Comparison of ENCODE assay signal across 16 cellular contexts in genomic region chr1:14215151-14215550, GRCh38.
"Had no signal": no experiment of that assay in that cellular context is flagged by ENCODE, and none has a peak within 500 bp of the region (broad histone marks: within the 10 kb centered on the region; RNA-seq: fewer than 3 reads in every experiment).

No MANE protein-coding gene starts in this region.

- H3K4me3 ChIP-seq: cardiac muscle cell, esophagus squamous epithelium, heart left ventricle, thoracic aorta had no signal

- ATAC-seq: activated CD4-positive, CD25-positive, alpha-beta regulatory T cell treated with anti-CD3 and anti-CD28 coated beads, Interleukin-2, amount 50 U/mL, for 24 hours; activated CD8-positive, alpha-beta T cell treated with anti-CD3 and anti-CD28 coated beads, Interleukin-2, amount 10 ng/mL, durations not matched to agents 7 days and 5 days; activated T-cell treated with anti-CD3 and anti-CD28 coated beads, Interleukin-2, amount 50 U/mL, for 4 hours; heart left ventricle; natural killer cell; sciatic nerve; stimulated activated memory B cell treated with anti-CD40 and anti-IgM and Interleukin-4, amounts not matched to agents 10 μg/mL and 1 μg/mL and 100 μg/mL, for 72 hours had no signal

- FAIRE-seq: frontal cortex had no signal

- DNase-seq: activated CD4-positive, alpha-beta T cell treated with anti-CD3 and anti-CD28 coated beads, Interleukin-2, amount 10 ng/mL, durations not matched to agents 7 days and 5 days; activated CD8-positive, alpha-beta T cell treated with anti-CD3 and anti-CD28 coated beads, Interleukin-2, amount 10 ng/mL, durations not matched to agents 7 days and 5 days; activated effector memory CD4-positive, alpha-beta T cell treated with Interleukin-2 at 50 U/mL for 16 hours; activated T-cell treated with anti-CD3 and anti-CD28 coated beads, Interleukin-2, amount 50 U/mL, for 4 hours; effector CD8-positive, alpha-beta T cell; esophagus squamous epithelium; heart left ventricle; mesenchymal stem cell; natural killer cell; stimulated activated CD4-positive, alpha-beta T cell treated with anti-CD3 and anti-CD28 coated beads, Interleukin-4, amount 100 ng/mL, for 24 hours had no signal
